In the genomic region with DNA sequence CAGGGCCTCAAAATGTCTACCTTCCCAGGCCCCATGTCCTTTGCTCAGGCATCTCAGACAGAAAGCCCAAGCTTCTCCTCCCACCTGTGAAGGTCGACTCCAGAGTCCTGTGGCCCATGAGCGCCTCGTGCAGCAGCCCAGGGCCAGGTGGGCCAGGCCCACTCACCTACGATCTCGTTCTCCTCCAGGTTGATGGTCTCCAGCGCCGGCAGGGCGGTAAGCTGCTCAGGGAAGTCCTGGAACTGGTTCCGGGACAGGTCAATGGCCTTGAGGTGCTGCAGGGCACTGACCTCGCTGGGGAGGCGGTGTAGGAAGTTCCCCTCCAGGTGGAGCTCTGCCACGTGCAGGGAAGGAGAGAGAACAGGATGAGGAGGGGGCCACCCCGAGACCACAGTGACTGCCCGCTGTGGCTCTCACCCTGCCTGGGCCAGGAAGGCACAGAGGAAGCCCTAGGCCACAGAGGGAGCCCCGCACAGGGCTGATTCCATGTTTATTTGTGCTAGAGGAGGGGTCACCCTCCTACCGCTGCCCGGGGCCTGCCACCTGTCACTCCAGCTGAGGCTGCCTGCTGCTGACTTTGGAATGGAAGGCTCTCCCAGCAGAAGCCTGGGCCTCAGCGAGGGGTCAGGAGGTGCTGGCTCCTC, we compare ENCODE assay signal across 1 cellular context.
TF ChIP-seq lines count a peak whose summit lies in the region.

No MANE protein-coding gene starts in this region.

TF ChIP-seq in HepG2, 621 proteins besides CTCF, POLR2A, EP300 and RAD21 (continued from another document and continues in another):
- TF ChIP-seq, protein P1, sequence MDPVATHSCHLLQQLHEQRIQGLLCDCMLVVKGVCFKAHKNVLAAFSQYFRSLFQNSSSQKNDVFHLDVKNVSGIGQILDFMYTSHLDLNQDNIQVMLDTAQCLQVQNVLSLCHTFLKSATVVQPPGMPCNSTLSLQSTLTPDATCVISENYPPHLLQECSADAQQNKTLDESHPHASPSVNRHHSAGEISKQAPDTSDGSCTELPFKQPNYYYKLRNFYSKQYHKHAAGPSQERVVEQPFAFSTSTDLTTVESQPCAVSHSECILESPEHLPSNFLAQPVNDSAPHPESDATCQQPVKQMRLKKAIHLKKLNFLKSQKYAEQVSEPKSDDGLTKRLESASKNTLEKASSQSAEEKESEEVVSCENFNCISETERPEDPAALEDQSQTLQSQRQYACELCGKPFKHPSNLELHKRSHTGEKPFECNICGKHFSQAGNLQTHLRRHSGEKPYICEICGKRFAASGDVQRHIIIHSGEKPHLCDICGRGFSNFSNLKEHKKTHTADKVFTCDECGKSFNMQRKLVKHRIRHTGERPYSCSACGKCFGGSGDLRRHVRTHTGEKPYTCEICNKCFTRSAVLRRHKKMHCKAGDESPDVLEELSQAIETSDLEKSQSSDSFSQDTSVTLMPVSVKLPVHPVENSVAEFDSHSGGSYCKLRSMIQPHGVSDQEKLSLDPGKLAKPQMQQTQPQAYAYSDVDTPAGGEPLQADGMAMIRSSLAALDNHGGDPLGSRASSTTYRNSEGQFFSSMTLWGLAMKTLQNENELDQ (CRISPR knock-in tag; IDR thresholded peaks at IDR 0.05; ENCODE audit: borderline replicate concordance), result peak; percentile 84
- TF ChIP-seq PRPF4 (IDR thresholded peaks at IDR 0.05; ENCODE audit: low read depth, low read length, poor library complexity, severe bottlenecking), result no peak
- 0 out of 2 replicates have a peak, but pooled peaks have one; percentile 39 for TF ChIP-seq ZNF879 (CRISPR knock-in tag; IDR thresholded peaks at IDR 0.05)
- TF ChIP-seq ZNF335 (CRISPR knock-in tag; IDR thresholded peaks at IDR 0.05), result peak; percentile 56; the same call in 1 of the 2 replicates
- TF ChIP-seq, protein P2, sequence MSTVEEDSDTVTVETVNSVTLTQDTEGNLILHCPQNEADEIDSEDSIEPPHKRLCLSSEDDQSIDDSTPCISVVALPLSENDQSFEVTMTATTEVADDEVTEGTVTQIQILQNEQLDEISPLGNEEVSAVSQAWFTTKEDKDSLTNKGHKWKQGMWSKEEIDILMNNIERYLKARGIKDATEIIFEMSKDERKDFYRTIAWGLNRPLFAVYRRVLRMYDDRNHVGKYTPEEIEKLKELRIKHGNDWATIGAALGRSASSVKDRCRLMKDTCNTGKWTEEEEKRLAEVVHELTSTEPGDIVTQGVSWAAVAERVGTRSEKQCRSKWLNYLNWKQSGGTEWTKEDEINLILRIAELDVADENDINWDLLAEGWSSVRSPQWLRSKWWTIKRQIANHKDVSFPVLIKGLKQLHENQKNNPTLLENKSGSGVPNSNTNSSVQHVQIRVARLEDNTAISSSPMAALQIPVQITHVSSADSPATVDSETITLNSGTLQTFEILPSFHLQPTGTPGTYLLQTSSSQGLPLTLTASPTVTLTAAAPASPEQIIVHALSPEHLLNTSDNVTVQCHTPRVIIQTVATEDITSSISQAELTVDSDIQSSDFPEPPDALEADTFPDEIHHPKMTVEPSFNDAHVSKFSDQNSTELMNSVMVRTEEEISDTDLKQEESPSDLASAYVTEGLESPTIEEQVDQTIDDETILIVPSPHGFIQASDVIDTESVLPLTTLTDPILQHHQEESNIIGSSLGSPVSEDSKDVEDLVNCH (CRISPR knock-in tag; IDR thresholded peaks at IDR 0.05), result 0 out of 2 replicates have a peak, but pooled peaks have one; percentile 68
- TF ChIP-seq, protein P3, sequence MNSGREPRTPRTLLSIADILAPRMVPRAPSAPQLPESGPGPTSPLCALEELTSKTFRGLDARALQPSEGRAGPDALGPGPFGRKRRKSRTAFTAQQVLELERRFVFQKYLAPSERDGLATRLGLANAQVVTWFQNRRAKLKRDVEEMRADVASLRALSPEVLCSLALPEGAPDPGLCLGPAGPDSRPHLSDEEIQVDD (CRISPR knock-in tag; IDR thresholded peaks at IDR 0.05; ENCODE audit: borderline replicate concordance), result peak; percentile 79
- TF ChIP-seq HOXA9 (CRISPR knock-in tag; IDR thresholded peaks at IDR 0.05; ENCODE audit: borderline replicate concordance), result no peak
- TF ChIP-seq, protein P4, sequence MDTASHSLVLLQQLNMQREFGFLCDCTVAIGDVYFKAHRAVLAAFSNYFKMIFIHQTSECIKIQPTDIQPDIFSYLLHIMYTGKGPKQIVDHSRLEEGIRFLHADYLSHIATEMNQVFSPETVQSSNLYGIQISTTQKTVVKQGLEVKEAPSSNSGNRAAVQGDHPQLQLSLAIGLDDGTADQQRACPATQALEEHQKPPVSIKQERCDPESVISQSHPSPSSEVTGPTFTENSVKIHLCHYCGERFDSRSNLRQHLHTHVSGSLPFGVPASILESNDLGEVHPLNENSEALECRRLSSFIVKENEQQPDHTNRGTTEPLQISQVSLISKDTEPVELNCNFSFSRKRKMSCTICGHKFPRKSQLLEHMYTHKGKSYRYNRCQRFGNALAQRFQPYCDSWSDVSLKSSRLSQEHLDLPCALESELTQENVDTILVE (CRISPR knock-in tag; IDR thresholded peaks at IDR 0.05), result peak; percentile 83
- TF ChIP-seq HNRNPH1 (optimal IDR thresholded peaks at IDR 0.05; ENCODE audit: low read depth, low read length), result no peak
- no peak for TF ChIP-seq ZNF367 (CRISPR knock-in tag; IDR thresholded peaks at IDR 0.05; ENCODE audit: borderline replicate concordance)
- TF ChIP-seq ZNF775 (CRISPR knock-in tag; IDR thresholded peaks at IDR 0.05; ENCODE audit: borderline replicate concordance), result no peak
- TF ChIP-seq IKZF4 (CRISPR knock-in tag; IDR thresholded peaks at IDR 0.05; ENCODE audit: borderline replicate concordance, low read depth, not compliant biosample characterization), result peak; percentile 23
- TF ChIP-seq, protein P5, sequence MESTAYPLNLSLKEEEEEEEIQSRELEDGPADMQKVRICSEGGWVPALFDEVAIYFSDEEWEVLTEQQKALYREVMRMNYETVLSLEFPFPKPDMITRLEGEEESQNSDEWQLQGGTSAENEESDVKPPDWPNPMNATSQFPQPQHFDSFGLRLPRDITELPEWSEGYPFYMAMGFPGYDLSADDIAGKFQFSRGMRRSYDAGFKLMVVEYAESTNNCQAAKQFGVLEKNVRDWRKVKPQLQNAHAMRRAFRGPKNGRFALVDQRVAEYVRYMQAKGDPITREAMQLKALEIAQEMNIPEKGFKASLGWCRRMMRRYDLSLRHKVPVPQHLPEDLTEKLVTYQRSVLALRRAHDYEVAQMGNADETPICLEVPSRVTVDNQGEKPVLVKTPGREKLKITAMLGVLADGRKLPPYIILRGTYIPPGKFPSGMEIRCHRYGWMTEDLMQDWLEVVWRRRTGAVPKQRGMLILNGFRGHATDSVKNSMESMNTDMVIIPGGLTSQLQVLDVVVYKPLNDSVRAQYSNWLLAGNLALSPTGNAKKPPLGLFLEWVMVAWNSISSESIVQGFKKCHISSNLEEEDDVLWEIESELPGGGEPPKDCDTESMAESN (CRISPR knock-in tag; conservative IDR thresholded peaks at IDR 0.05), result 0 out of 2 replicates have a peak, but pooled peaks have one; percentile 60
- no peak for TF ChIP-seq KAT2B (IDR thresholded peaks at IDR 0.05; ENCODE audit: borderline replicate concordance, low read depth, low read length)
- TF ChIP-seq YY1 (IDR thresholded peaks at IDR 0.05; ENCODE audit: insufficient read depth, insufficient replicate concordance, low read depth, low read length), result peak; percentile 72
- no peak for TF ChIP-seq SYNCRIP (IDR thresholded peaks at IDR 0.05; ENCODE audit: insufficient read depth, low read depth, low read length)
- TF ChIP-seq SALL2 (CRISPR knock-in tag; IDR thresholded peaks at IDR 0.05), result peak; percentile 79; the same call in 1 of the 2 replicates
- no peak for TF ChIP-seq MED8 (CRISPR knock-in tag; IDR thresholded peaks at IDR 0.05; ENCODE audit: insufficient replicate concordance)
- peak; percentile 46 for TF ChIP-seq ASH2L (IDR thresholded peaks at IDR 0.05; ENCODE audit: insufficient read length, low read depth, low read length)
- TF ChIP-seq RXRB (CRISPR knock-in tag; IDR thresholded peaks at IDR 0.05; ENCODE audit: borderline replicate concordance), result peak; percentile 100
- TF ChIP-seq JDP2 (CRISPR knock-in tag; IDR thresholded peaks at IDR 0.05; ENCODE audit: borderline replicate concordance), result no peak; the same call in 1 of the 2 replicates
- no peak for TF ChIP-seq ZNF839 (CRISPR knock-in tag; IDR thresholded peaks at IDR 0.05; ENCODE audit: borderline replicate concordance)
- TF ChIP-seq TEAD3 (CRISPR knock-in tag; optimal IDR thresholded peaks at IDR 0.05; ENCODE audit: borderline replicate concordance), result peak; percentile 36
- no peak for TF ChIP-seq SIX4 (CRISPR knock-in tag; IDR thresholded peaks at IDR 0.05)
- TF ChIP-seq SATB2 (CRISPR knock-in tag; IDR thresholded peaks at IDR 0.05), result no peak
- TF ChIP-seq, protein P6, sequence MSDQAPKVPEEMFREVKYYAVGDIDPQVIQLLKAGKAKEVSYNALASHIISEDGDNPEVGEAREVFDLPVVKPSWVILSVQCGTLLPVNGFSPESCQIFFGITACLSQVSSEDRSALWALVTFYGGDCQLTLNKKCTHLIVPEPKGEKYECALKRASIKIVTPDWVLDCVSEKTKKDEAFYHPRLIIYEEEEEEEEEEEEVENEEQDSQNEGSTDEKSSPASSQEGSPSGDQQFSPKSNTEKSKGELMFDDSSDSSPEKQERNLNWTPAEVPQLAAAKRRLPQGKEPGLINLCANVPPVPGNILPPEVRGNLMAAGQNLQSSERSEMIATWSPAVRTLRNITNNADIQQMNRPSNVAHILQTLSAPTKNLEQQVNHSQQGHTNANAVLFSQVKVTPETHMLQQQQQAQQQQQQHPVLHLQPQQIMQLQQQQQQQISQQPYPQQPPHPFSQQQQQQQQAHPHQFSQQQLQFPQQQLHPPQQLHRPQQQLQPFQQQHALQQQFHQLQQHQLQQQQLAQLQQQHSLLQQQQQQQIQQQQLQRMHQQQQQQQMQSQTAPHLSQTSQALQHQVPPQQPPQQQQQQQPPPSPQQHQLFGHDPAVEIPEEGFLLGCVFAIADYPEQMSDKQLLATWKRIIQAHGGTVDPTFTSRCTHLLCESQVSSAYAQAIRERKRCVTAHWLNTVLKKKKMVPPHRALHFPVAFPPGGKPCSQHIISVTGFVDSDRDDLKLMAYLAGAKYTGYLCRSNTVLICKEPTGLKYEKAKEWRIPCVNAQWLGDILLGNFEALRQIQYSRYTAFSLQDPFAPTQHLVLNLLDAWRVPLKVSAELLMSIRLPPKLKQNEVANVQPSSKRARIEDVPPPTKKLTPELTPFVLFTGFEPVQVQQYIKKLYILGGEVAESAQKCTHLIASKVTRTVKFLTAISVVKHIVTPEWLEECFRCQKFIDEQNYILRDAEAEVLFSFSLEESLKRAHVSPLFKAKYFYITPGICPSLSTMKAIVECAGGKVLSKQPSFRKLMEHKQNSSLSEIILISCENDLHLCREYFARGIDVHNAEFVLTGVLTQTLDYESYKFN (CRISPR knock-in tag; conservative IDR thresholded peaks at IDR 0.05), result peak; percentile 77
- peak; percentile 76; the same call in 1 of the 2 replicates for TF ChIP-seq ZNF296 (CRISPR knock-in tag; conservative IDR thresholded peaks at IDR 0.05)
- no peak; the same call in 1 of the 2 replicates for TF ChIP-seq WIZ (CRISPR knock-in tag; IDR thresholded peaks at IDR 0.05)
- TF ChIP-seq, protein P7, sequence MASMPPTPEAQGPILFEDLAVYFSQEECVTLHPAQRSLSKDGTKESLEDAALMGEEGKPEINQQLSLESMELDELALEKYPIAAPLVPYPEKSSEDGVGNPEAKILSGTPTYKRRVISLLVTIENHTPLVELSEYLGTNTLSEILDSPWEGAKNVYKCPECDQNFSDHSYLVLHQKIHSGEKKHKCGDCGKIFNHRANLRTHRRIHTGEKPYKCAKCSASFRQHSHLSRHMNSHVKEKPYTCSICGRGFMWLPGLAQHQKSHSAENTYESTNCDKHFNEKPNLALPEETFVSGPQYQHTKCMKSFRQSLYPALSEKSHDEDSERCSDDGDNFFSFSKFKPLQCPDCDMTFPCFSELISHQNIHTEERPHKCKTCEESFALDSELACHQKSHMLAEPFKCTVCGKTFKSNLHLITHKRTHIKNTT (CRISPR knock-in tag; IDR thresholded peaks at IDR 0.05), result no peak
- TF ChIP-seq ZNF24 (IDR thresholded peaks at IDR 0.05), result no peak
- peak; percentile 77; the same call in 1 of the 2 replicates for TF ChIP-seq ESRRA (CRISPR knock-in tag; IDR thresholded peaks at IDR 0.05; ENCODE audit: low read depth)
- TF ChIP-seq SOX6 (IDR thresholded peaks at IDR 0.05), result no peak
- peak; percentile 55 for TF ChIP-seq SOX6 (CRISPR knock-in tag; IDR thresholded peaks at IDR 0.05)
- TF ChIP-seq SRF (IDR thresholded peaks at IDR 0.05; ENCODE audit: low read depth, low read length), result no peak
- TF ChIP-seq, protein P8, sequence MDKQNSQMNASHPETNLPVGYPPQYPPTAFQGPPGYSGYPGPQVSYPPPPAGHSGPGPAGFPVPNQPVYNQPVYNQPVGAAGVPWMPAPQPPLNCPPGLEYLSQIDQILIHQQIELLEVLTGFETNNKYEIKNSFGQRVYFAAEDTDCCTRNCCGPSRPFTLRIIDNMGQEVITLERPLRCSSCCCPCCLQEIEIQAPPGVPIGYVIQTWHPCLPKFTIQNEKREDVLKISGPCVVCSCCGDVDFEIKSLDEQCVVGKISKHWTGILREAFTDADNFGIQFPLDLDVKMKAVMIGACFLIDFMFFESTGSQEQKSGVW (CRISPR knock-in tag; IDR thresholded peaks at IDR 0.05; ENCODE audit: borderline replicate concordance), result no peak
- no peak for TF ChIP-seq FOXA1 (IDR thresholded peaks at IDR 0.05)
- no peak for TF ChIP-seq FOXA1 (CRISPR knock-in tag; IDR thresholded peaks at IDR 0.05)
- TF ChIP-seq CBX2 (IDR thresholded peaks at IDR 0.05; ENCODE audit: low read depth, low read length), result no peak
- no peak for TF ChIP-seq CBX2 (CRISPR knock-in tag; IDR thresholded peaks at IDR 0.05; ENCODE audit: low read depth)
- 0 out of 2 replicates have a peak, but pooled peaks have one; percentile 15 for TF ChIP-seq REPIN1 (CRISPR knock-in tag; IDR thresholded peaks at IDR 0.05; ENCODE audit: borderline replicate concordance, low read depth)
- 0 out of 2 replicates have a peak, but pooled peaks have one; percentile 43 for TF ChIP-seq SAFB2 (CRISPR knock-in tag; IDR thresholded peaks at IDR 0.05; ENCODE audit: borderline replicate concordance, low read depth)
- TF ChIP-seq, protein P9, sequence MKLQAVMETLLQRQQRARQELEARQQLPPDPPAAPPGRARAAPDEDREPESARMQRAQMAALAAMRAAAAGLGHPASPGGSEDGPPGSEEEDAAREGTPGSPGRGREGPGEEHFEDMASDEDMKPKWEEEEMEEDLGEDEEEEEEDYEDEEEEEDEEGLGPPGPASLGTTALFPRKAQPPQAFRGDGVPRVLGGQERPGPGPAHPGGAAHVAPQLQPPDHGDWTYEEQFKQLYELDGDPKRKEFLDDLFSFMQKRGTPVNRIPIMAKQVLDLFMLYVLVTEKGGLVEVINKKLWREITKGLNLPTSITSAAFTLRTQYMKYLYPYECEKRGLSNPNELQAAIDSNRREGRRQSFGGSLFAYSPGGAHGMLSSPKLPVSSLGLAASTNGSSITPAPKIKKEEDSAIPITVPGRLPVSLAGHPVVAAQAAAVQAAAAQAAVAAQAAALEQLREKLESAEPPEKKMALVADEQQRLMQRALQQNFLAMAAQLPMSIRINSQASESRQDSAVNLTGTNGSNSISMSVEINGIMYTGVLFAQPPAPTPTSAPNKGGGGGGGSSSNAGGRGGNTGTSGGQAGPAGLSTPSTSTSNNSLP (IDR thresholded peaks at IDR 0.05; ENCODE audit: low read depth, low read length), result no peak
- TF ChIP-seq RFXANK (CRISPR knock-in tag; IDR thresholded peaks at IDR 0.05), result no peak
- no peak for TF ChIP-seq ZNF720 (CRISPR knock-in tag; IDR thresholded peaks at IDR 0.05)
- no peak for TF ChIP-seq ZNF432 (CRISPR knock-in tag; IDR thresholded peaks at IDR 0.05; ENCODE audit: borderline replicate concordance)
